Comparison of ENCODE assay signal across 13 cellular contexts in the genomic region with DNA sequence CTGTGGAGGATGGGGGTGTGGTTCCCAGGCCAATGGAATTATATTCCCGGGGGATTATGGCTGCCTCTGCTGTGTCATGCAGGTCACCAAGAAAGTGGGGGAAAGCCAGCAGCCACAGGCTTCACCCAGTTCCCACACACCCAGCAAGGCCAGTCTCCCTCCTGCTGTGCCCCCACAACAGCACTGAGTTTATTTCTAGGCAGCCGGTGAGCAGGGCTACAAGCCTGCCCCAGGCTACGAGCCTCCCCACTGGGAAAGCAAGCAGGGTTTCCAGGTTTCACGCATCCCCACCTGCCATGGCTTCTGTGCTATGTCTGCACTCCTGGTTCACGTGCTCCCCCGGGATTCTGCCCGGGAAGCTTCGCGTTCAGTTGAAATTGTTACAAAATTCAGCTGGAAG.
DNase-seq lines count a peak whose midpoint lies in the region; TF ChIP-seq lines count a peak whose summit lies in the region.
"Had no signal": no experiment of that assay in that cellular context is flagged by ENCODE, and none has a peak within 500 bp of the region (broad histone marks: within the 10 kb centered on the region; RNA-seq: fewer than 3 reads in every experiment).

No MANE protein-coding gene starts in this region.

- intact Hi-C loops in esophagus muscularis mucosa (cut with DNase I), result no loop called here

- H3K4me1 ChIP-seq in esophagus muscularis mucosa (no peaks in the 10 kb centered on the region), Karpas-422 (ENCODE audit: low read length) (no peaks in the 10 kb centered on the region)

- H3K36me3 ChIP-seq in esophagus muscularis mucosa, result no peaks in the 10 kb centered on the region
- H3K36me3 ChIP-seq in Karpas-422 (ENCODE audit: insufficient read depth, low read length), result no peaks in the 10 kb centered on the region

- TF ChIP-seq CTCF in esophagus muscularis mucosa (IDR thresholded peaks at IDR 0.05), result no peak

- no peaks in the 10 kb centered on the region for H3K9me2 ChIP-seq in Karpas-422 (replicated peaks; ENCODE audit: insufficient read depth, low read length)

- DNase-seq in COLO668 (lab: John Stamatoyannopoulos, UW; ENCODE audit: unreplicated experiment), result peak; percentile 47
- DNase-seq in COR-L47 (lab: John Stamatoyannopoulos, UW), result peak; percentile 63
- peak; percentile 9 for DNase-seq in NCI-H2171 (lab: John Stamatoyannopoulos, UW)
- peak; percentile 81 for DNase-seq in esophagus muscularis mucosa (ENCODE audit: extremely low spot score)
- DNase-seq in Karpas-422, result no peak
- DNase-seq in activated effector memory CD4-positive, alpha-beta T cell treated with anti-CD3 and anti-CD28 coated beads, Interleukin-2, amount 50 U/mL, for 16 hours, result no peak
- DNase-seq in superior temporal gyrus (ENCODE audit: extremely low spot score), result no peak
- DNase-seq: DMS79, IMR-90, MV-4-11, NCI-H1694 treated with DMSO at 0.1 percent for 48 hours, NCI-H226, PC-3 had no signal

- no peak overlapping the region for H3K4me3 ChIP-seq in esophagus muscularis mucosa
- no peak overlapping the region for H3K4me3 ChIP-seq in Karpas-422 (ENCODE audit: low read length)

- TF ChIP-seq POLR2A in esophagus muscularis mucosa (IDR thresholded peaks at IDR 0.05; ENCODE audit: low read depth), result no peak

- WGBS in esophagus muscularis mucosa, result 87% methylated on average over 9 of the region's 9 CpGs

- peaks cover 0 to 22% (median 0%) of the 10 kb centered on the region in 4 donors for H3K27me3 ChIP-seq in esophagus muscularis mucosa
- H3K27me3 ChIP-seq in Karpas-422 (ENCODE audit: low read length), result no peaks in the 10 kb centered on the region

- no peak overlapping the region for H3K4me2 ChIP-seq in Karpas-422 (ENCODE audit: low read depth, low read length, poor library complexity, severe bottlenecking)

- no peak overlapping the region for H2AFZ ChIP-seq in Karpas-422 (ENCODE audit: low read length)

- no peak overlapping the region for H3K9ac ChIP-seq in Karpas-422 (ENCODE audit: low read length)

- H3K9me3 ChIP-seq in esophagus muscularis mucosa (peaks cover 0 to 4% (median 0%) of the 10 kb centered on the region in 4 donors), Karpas-422 (ENCODE audit: low read length) (no peaks in the 10 kb centered on the region)

- H3K27ac ChIP-seq in esophagus muscularis mucosa (replicated peaks in 1 of 4) (no peak overlapping the region), Karpas-422 (ENCODE audit: low read length) (no peak overlapping the region)

- no peaks in the 10 kb centered on the region for H3K79me2 ChIP-seq in Karpas-422 (ENCODE audit: low read length)

- H4K20me1 ChIP-seq in Karpas-422 (ENCODE audit: insufficient read depth, low read depth, low read length), result no peaks in the 10 kb centered on the region

- no peak for TF ChIP-seq EP300 in esophagus muscularis mucosa (IDR thresholded peaks at IDR 0.05)

Comparison
In these comparisons a context has a peak if more than half of its experiments do, and no peak if none do; other contexts are left out.
1. DNase-seq: peak in COLO668 (single experiment), COR-L47 (single experiment), NCI-H2171 (single experiment) and esophagus muscularis mucosa (single experiment); none in Karpas-422 (single experiment), activated effector memory CD4-positive, alpha-beta T cell treated with anti-CD3 and anti-CD28 coated beads, Interleukin-2, amount 50 U/mL, for 16 hours (single experiment) and superior temporal gyrus (single experiment).